ENCODE assay signal across 9 cellular contexts in genomic region chr2:174788291-174788929, GRCh38. TPM values are rescaled to one million over a fixed set of nuclear protein-coding genes. Genes with fewer than 3 reads are reported as not detected.
A peak's percentile ranks its signal among the peaks of the same experiment; 100 is the strongest.
DNase-seq lines count a peak whose midpoint lies in the region; ATAC-seq and TF ChIP-seq lines count a peak whose summit lies in the region.
"Had no signal": no experiment of that assay in that cellular context is flagged by ENCODE, and none has a peak within 500 bp of the region (broad histone marks: within the 10 kb centered on the region; RNA-seq: fewer than 3 reads in every experiment).

No MANE protein-coding gene starts in this region.

- peaks cover 40% of the 10 kb centered on the region for H3K4me1 Mint-ChIP-seq in nephron progenitor cell

- H3K27me3 Mint-ChIP-seq in nephron progenitor cell (ENCODE audit: low read depth, poor library complexity) = peaks cover under 1% of the 10 kb centered on the region

- peak overlapping the region; percentile 12 for H3K4me3 Mint-ChIP-seq in nephron progenitor cell

- H3K27ac Mint-ChIP-seq in nephron progenitor cell = peak overlapping the region; percentile 71

- no peaks in the 10 kb centered on the region for H3K36me3 Mint-ChIP-seq in nephron progenitor cell (ENCODE audit: low read depth)

- no peak for TF ChIP-seq CTCF in nephron progenitor cell (IDR thresholded peaks at IDR 0.05)

- ATAC-seq in GM21515 (IDR thresholded peaks at IDR 0.05; ENCODE audit: unreplicated experiment) = no peak

- DNase-seq in ELR (ENCODE audit: low read depth) = peak; percentile 63
- peak; percentile 22 for DNase-seq in LHCN-M2 (ENCODE audit: low read depth)
- DNase-seq in cerebellar cortex (ENCODE audit: low spot score) = peak; percentile 38
- peak; percentile 33 for DNase-seq in nephron progenitor cell
- no peak for DNase-seq in NCI-H1436 (lab: John Stamatoyannopoulos, UW)
- no peak for DNase-seq in NCI-H446 treated with DMSO at 0.1 percent for 48 hours (lab: John Stamatoyannopoulos, UW)
- DNase-seq: activated naive CD4-positive, alpha-beta T cell treated with Interleukin-2 at 50 U/mL for 16 hours; Kasumi-1 had no signal

- peaks cover 6% of the 10 kb centered on the region for H3K9me3 Mint-ChIP-seq in nephron progenitor cell

RNA-seq across cellular contexts. Expression of gene CHRNA1, which starts 24.1 kb away (rescaled TPM):
- 541 and 762 TPM in 2 replicates for total RNA-seq in LHCN-M2 (2014; rRNA removed)
- 335 TPM for polyA plus RNA-seq in LHCN-M2 (2012)

Comparison
In these comparisons a context has a peak if more than half of its experiments do, and no peak if none do; other contexts are left out.
1. DNase-seq: peak in ELR (single experiment), LHCN-M2 (single experiment), cerebellar cortex (single experiment) and nephron progenitor cell (single experiment); none in NCI-H1436 (single experiment) and NCI-H446 treated with DMSO at 0.1 percent for 48 hours (single experiment).